Comparison of ENCODE assay signal across 18 cellular contexts in genomic region chr5:6760003-6760402, GRCh38.
"Had no signal": no experiment of that assay in that cellular context is flagged by ENCODE, and none has a peak within 500 bp of the region (broad histone marks: within the 10 kb centered on the region; RNA-seq: fewer than 3 reads in every experiment).

No MANE protein-coding gene starts in this region.

- H3K27me3 Mint-ChIP-seq: activated CD4-positive, alpha-beta memory T cell treated with anti-CD3 and anti-CD28 coated beads for 36 hours; activated naive CD4-positive, alpha-beta T cell treated with anti-CD3 and anti-CD28 coated beads, Interleukin-2, amount 50 U/mL, for 24 hours; central memory CD8-positive, alpha-beta T cell; naive B cell had no signal

- ATAC-seq: activated T-cell treated with anti-CD3 and anti-CD28 coated beads, Interleukin-2, amount 50 U/mL, for 4 hours; heart left ventricle; sciatic nerve; stimulated activated effector memory CD8-positive, alpha-beta T cell treated with anti-CD3 and anti-CD28 coated beads, Interleukin-12 subunit alpha, Interleukin-12 subunit beta, amount 100 ng/mL, for 72 hours had no signal

- H3K4me1 Mint-ChIP-seq: activated naive CD4-positive, alpha-beta T cell treated with anti-CD3 and anti-CD28 coated beads, Interleukin-2, amount 50 U/mL, for 24 hours; central memory CD8-positive, alpha-beta T cell; naive B cell; stimulated activated effector memory CD8-positive, alpha-beta T cell treated with anti-CD3 and anti-CD28 coated beads, Interleukin-12 subunit alpha, Interleukin-12 subunit beta, amount 100 ng/mL, for 72 hours had no signal

- H3K27ac Mint-ChIP-seq: activated CD4-positive, alpha-beta memory T cell treated with anti-CD3 and anti-CD28 coated beads for 36 hours; activated naive CD4-positive, alpha-beta T cell treated with anti-CD3 and anti-CD28 coated beads, Interleukin-2, amount 50 U/mL, for 24 hours; stimulated activated effector memory CD8-positive, alpha-beta T cell treated with anti-CD3 and anti-CD28 coated beads, Interleukin-12 subunit alpha, Interleukin-12 subunit beta, amount 100 ng/mL, for 72 hours had no signal

- H3K9me3 ChIP-seq: colonic mucosa, gastroesophageal sphincter, left ventricle myocardium inferior, neutrophil, pancreas, upper lobe of right lung had no signal

- H3K9me3 Mint-ChIP-seq: activated CD4-positive, alpha-beta memory T cell treated with anti-CD3 and anti-CD28 coated beads for 36 hours; activated naive CD4-positive, alpha-beta T cell treated with anti-CD3 and anti-CD28 coated beads, Interleukin-2, amount 50 U/mL, for 24 hours; activated T-cell treated with anti-CD3 and anti-CD28 coated beads, Interleukin-2, amount 50 U/mL, for 4 hours; central memory CD8-positive, alpha-beta T cell; stimulated activated effector memory CD8-positive, alpha-beta T cell treated with anti-CD3 and anti-CD28 coated beads, Interleukin-12 subunit alpha, Interleukin-12 subunit beta, amount 100 ng/mL, for 72 hours had no signal

- DNase-seq: activated CD4-positive, alpha-beta memory T cell treated with anti-CD3 and anti-CD28 coated beads for 36 hours; activated CD4-positive, alpha-beta T cell treated with anti-CD3 and anti-CD28 coated beads for 4 hours; activated gamma-delta T cell; activated T-cell treated with anti-CD3 and anti-CD28 coated beads, Interleukin-2, amount 50 U/mL, for 4 hours; colonic mucosa; left ventricle myocardium inferior; mammary epithelial cell; naive B cell; stimulated activated CD4-positive, alpha-beta T cell treated with anti-CD3 and anti-CD28 coated beads, Interleukin-4, amount 100 ng/mL, for 24 hours; upper lobe of right lung had no signal

- H3K4me3 Mint-ChIP-seq: activated CD4-positive, alpha-beta memory T cell treated with anti-CD3 and anti-CD28 coated beads for 36 hours; activated naive CD4-positive, alpha-beta T cell treated with anti-CD3 and anti-CD28 coated beads, Interleukin-2, amount 50 U/mL, for 24 hours; activated T-cell treated with anti-CD3 and anti-CD28 coated beads, Interleukin-2, amount 50 U/mL, for 4 hours; central memory CD8-positive, alpha-beta T cell; naive B cell; stimulated activated effector memory CD8-positive, alpha-beta T cell treated with anti-CD3 and anti-CD28 coated beads, Interleukin-12 subunit alpha, Interleukin-12 subunit beta, amount 100 ng/mL, for 72 hours had no signal
